Comparison of ENCODE assay signal across 8 cellular contexts in genomic region chrX:130108647-130109428, GRCh38. TPM values are rescaled to one million over a fixed set of nuclear protein-coding genes. Genes with fewer than 3 reads are reported as not detected.
DNase-seq lines count a peak whose midpoint lies in the region; ATAC-seq, FAIRE-seq and TF ChIP-seq lines count a peak whose summit lies in the region.

No MANE protein-coding gene starts in this region.

- TSS peak; percentile 25 for BruUV-seq in MCF 10A (replicated peaks; lab: Mats Ljungman, UMichigan)

- H3K18ac ChIP-seq in mesendoderm (ENCODE audit: low read length), result no peak overlapping the region

- H3K27ac Mint-ChIP-seq in CD4-positive, CD25-positive, alpha-beta regulatory T cell, result peak overlapping the region; percentile 41 to 82 (median 82)
- peak overlapping the region; percentile 81 for H3K27ac Mint-ChIP-seq in MCF 10A (ENCODE audit: low read depth, unreplicated experiment)

- no peaks in the 10 kb centered on the region for H3K27me3 Mint-ChIP-seq in CD4-positive, CD25-positive, alpha-beta regulatory T cell
- peaks cover 19% of the 10 kb centered on the region for H3K27me3 Mint-ChIP-seq in MCF 10A (ENCODE audit: insufficient read depth, unreplicated experiment)

- no peak overlapping the region for H4K8ac ChIP-seq in mesendoderm (ENCODE audit: low read depth, low read length)

- H2BK5ac ChIP-seq in mesendoderm (ENCODE audit: low read length), result no peak overlapping the region

- ATAC-seq in CD4-positive, CD25-positive, alpha-beta regulatory T cell (ENCODE audit: low read depth in 2 of 2), result peak; percentile 37 to 45
- ATAC-seq in GM18873 (IDR thresholded peaks at IDR 0.05; ENCODE audit: low FRiP score, unreplicated experiment) (peak; percentile 70), HG03060 (IDR thresholded peaks at IDR 0.05; ENCODE audit: low read depth, unreplicated experiment) (peak; percentile 62)

- H3K27ac ChIP-seq in CD4-positive, CD25-positive, alpha-beta regulatory T cell (ENCODE audit: insufficient read depth, low read length, poor library complexity, severe bottlenecking), result peak overlapping the region; percentile 68
- H3K27ac ChIP-seq in mesendoderm (ENCODE audit: low read depth, low read length), result no peak overlapping the region

- no peaks in the 10 kb centered on the region for H3K79me1 ChIP-seq in mesendoderm (ENCODE audit: low read length)

- DNase-seq in CD4-positive, CD25-positive, alpha-beta regulatory T cell, result peak; percentile 33 to 64 (median 33)
- DNase-seq in MCF 10A (ENCODE audit: unreplicated experiment), result peak; percentile 39
- DNase-seq in mesendoderm, result peak; percentile 62
- no peak for DNase-seq in HTR-8/SVneo (ENCODE audit: insufficient read length, low spot score)
- no peak for DNase-seq in SHP77 treated with DMSO at 0.1 percent for 48 hours (lab: John Stamatoyannopoulos, UW)

- H2BK15ac ChIP-seq in mesendoderm (replicated peaks; ENCODE audit: low read depth), result no peak overlapping the region

- H3K4me3 Mint-ChIP-seq in CD4-positive, CD25-positive, alpha-beta regulatory T cell, result peak overlapping the region; percentile 92 to 95 (median 94)
- peak overlapping the region; percentile 88 for H3K4me3 Mint-ChIP-seq in MCF 10A (ENCODE audit: unreplicated experiment)

- H3K4me2 ChIP-seq in mesendoderm (ENCODE audit: low read length), result no peak overlapping the region

- peaks cover 0 to 2% (median 0%) of the 10 kb centered on the region in 7 donors for H3K9me3 Mint-ChIP-seq in CD4-positive, CD25-positive, alpha-beta regulatory T cell
- H3K9me3 Mint-ChIP-seq in MCF 10A (ENCODE audit: unreplicated experiment), result no peaks in the 10 kb centered on the region

- H3K56ac ChIP-seq in mesendoderm (ENCODE audit: low read length), result no peak overlapping the region

- H2AK5ac ChIP-seq in mesendoderm (ENCODE audit: low read length), result no peak overlapping the region

- no peaks in the 10 kb centered on the region for H3K9me3 ChIP-seq in CD4-positive, CD25-positive, alpha-beta regulatory T cell (ENCODE audit: control insufficient read depth in 2 of 2, low read length in 2 of 2)

- H3K36me3 ChIP-seq in CD4-positive, CD25-positive, alpha-beta regulatory T cell (ENCODE audit: control insufficient read depth, insufficient read depth, low read length), result no peaks in the 10 kb centered on the region
- no peaks in the 10 kb centered on the region for H3K36me3 ChIP-seq in mesendoderm (ENCODE audit: control insufficient read depth, insufficient read depth, low read length)

- CTCF ChIA-PET in MCF 10A (lab: Yijun Ruan, JAX), result interaction anchor here (0.6 to 2.2 kb wide), 10 partner anchors 10 to 1222 kb away, joined by 3 to 11 read pairs (median 4); no protein-coding TSS in a partner anchor

- intact Hi-C loops in MCF 10A (cut with micrococcal nuclease), result no loop called here

- H4K5ac ChIP-seq in mesendoderm (ENCODE audit: low read length), result no peak overlapping the region

- peaks cover 40% of the 10 kb centered on the region for H3K4me1 ChIP-seq in CD4-positive, CD25-positive, alpha-beta regulatory T cell (ENCODE audit: control insufficient read depth, insufficient read depth, low read length, poor library complexity, severe bottlenecking)
- H3K4me1 ChIP-seq in mesendoderm (ENCODE audit: control insufficient read depth, low read depth, low read length), result no peaks in the 10 kb centered on the region

- no peaks in the 10 kb centered on the region for H3K27me3 ChIP-seq in CD4-positive, CD25-positive, alpha-beta regulatory T cell (ENCODE audit: control insufficient read depth, insufficient read depth, low read length)
- no peaks in the 10 kb centered on the region for H3K27me3 ChIP-seq in mesendoderm (ENCODE audit: insufficient read depth, low read length, poor library complexity)

- H3K4me3 ChIP-seq in CD4-positive, CD25-positive, alpha-beta regulatory T cell (ENCODE audit: low read depth, low read length), result peak overlapping the region; percentile 64
- H3K4me3 ChIP-seq in mesendoderm (ENCODE audit: low read length), result no peak overlapping the region

- POLR2A ChIA-PET in MCF 10A (lab: Yijun Ruan, JAX), result interaction anchor here (1.1 to 3.5 kb wide), 7 partner anchors 9 to 57 kb away, joined by 3 to 39 read pairs (median 8); partner anchors contain the start of gene AIFM1

- no CpG with 5 or more reads among the region's 9 CpGs for WGBS in mesendoderm (ENCODE audit: extremely low coverage, insufficient coverage, low lambda C conversion rate)

- FAIRE-seq in HTR-8/SVneo (lab: Jason Lieb, UNC), result no peak

- H3K4ac ChIP-seq in mesendoderm (ENCODE audit: low read depth, low read length), result no peak overlapping the region

- no peak overlapping the region for H3K23ac ChIP-seq in mesendoderm (ENCODE audit: low read length)

- peaks cover 5% of the 10 kb centered on the region for H3K36me3 Mint-ChIP-seq in CD4-positive, CD25-positive, alpha-beta regulatory T cell
- no peaks in the 10 kb centered on the region for H3K36me3 Mint-ChIP-seq in MCF 10A (ENCODE audit: insufficient read depth, unreplicated experiment)

- H2BK120ac ChIP-seq in mesendoderm (ENCODE audit: low read depth, low read length), result no peak overlapping the region

- peaks cover 11 to 52% (median 15%) of the 10 kb centered on the region in 4 donors for H3K4me1 Mint-ChIP-seq in CD4-positive, CD25-positive, alpha-beta regulatory T cell
- H3K4me1 Mint-ChIP-seq in MCF 10A (ENCODE audit: insufficient read depth, unreplicated experiment), result peaks cover 13% of the 10 kb centered on the region

- H3K79me2 ChIP-seq in mesendoderm (ENCODE audit: control insufficient read depth, insufficient read depth, low read length), result no peaks in the 10 kb centered on the region

- no peak for TF ChIP-seq CTCF in MCF 10A (IDR thresholded peaks at IDR 0.05; ENCODE audit: unreplicated experiment)

- no peak overlapping the region for H3K9ac ChIP-seq in mesendoderm (ENCODE audit: low read length)

TF ChIP-seq in PFSK-1, 5 proteins besides CTCF, POLR2A, EP300 and RAD21:
- no peak for TF ChIP-seq REST (IDR thresholded peaks at IDR 0.05; ENCODE audit: insufficient read depth in 1 of 2, low read depth in 2 of 2, low read length in 2 of 2)
- TF ChIP-seq SIN3A (IDR thresholded peaks at IDR 0.05; ENCODE audit: borderline replicate concordance, insufficient read depth, low read length), result 0 out of 2 replicates have a peak, but pooled peaks have one; percentile 20
- no peak for TF ChIP-seq TAF1 (IDR thresholded peaks at IDR 0.05; ENCODE audit: borderline replicate concordance, insufficient read depth, low read length)
- TF ChIP-seq POLR2AphosphoS5 (IDR thresholded peaks at IDR 0.05; ENCODE audit: low read depth, low read length), result no peak

RNA-seq across cellular contexts. Expression of gene ELF4, which starts 1.5 kb away (rescaled TPM):
- total RNA-seq in CD4-positive, CD25-positive, alpha-beta regulatory T cell, result 46.7 TPM
- 10 to 100 TPM; 12.1 to 15.7 (median 14.0) TPM for polyA plus RNA-seq in CD4-positive, CD25-positive, alpha-beta regulatory T cell
- polyA plus RNA-seq in PFSK-1 (2012; ENCODE audit: insufficient read length, low read depth), result 21.2 TPM
- 19.5 and 23.6 TPM in 2 replicates for total RNA-seq in MCF 10A (2022)
- 1.9 TPM for polyA plus RNA-seq in mesendoderm (2013, experiment 1 of 2)
- polyA plus RNA-seq in mesendoderm (2013, experiment 2 of 2), result 1.8 TPM

RNA-seq across cellular contexts. Expression of gene AIFM1, which starts 56.8 kb away (rescaled TPM):
- 19.3 TPM for total RNA-seq in CD4-positive, CD25-positive, alpha-beta regulatory T cell
- 10 to 100 TPM; 26.7 to 32.0 (median 28.7) TPM for polyA plus RNA-seq in CD4-positive, CD25-positive, alpha-beta regulatory T cell
- 76.9 TPM for polyA plus RNA-seq in PFSK-1 (2012; ENCODE audit: insufficient read length, low read depth)
- 43.2 and 45.3 TPM in 2 replicates for total RNA-seq in MCF 10A (2022)
- 28.8 TPM for polyA plus RNA-seq in mesendoderm (2013, experiment 1 of 2)
- 29.6 TPM for polyA plus RNA-seq in mesendoderm (2013, experiment 2 of 2)

Comparison
In these comparisons a context has a peak if more than half of its experiments do, and no peak if none do; other contexts are left out.
1. DNase-seq: peak in CD4-positive, CD25-positive, alpha-beta regulatory T cell (3 of 3), MCF 10A (single experiment) and mesendoderm (single experiment); none in HTR-8/SVneo (single experiment) and SHP77 treated with DMSO at 0.1 percent for 48 hours (single experiment).
2. Peak in every context shown above with its lines, with median percentiles within 50 percentile points of each other: ATAC-seq.